ENCODE assay signal across 9 cellular contexts in genomic region chr2:37376421-37377186, GRCh38. TPM values are rescaled to one million over a fixed set of nuclear protein-coding genes. Genes with fewer than 3 reads are reported as not detected.
DNase-seq lines count a peak whose midpoint lies in the region; ATAC-seq, FAIRE-seq and TF ChIP-seq lines count a peak whose summit lies in the region.
"Had no signal": no experiment of that assay in that cellular context is flagged by ENCODE, and none has a peak within 500 bp of the region (broad histone marks: within the 10 kb centered on the region; RNA-seq: fewer than 3 reads in every experiment).

No MANE protein-coding gene starts in this region.

- no peak for TF ChIP-seq CTCF in suprapubic skin (IDR thresholded peaks at IDR 0.05)

- no peak for TF ChIP-seq POLR2A in suprapubic skin (IDR thresholded peaks at IDR 0.05)

- ATAC-seq in GM19455 (IDR thresholded peaks at IDR 0.05; ENCODE audit: unreplicated experiment) (peak; percentile 88), HG03354 (IDR thresholded peaks at IDR 0.05; ENCODE audit: poor library complexity, severe bottlenecking, unreplicated experiment) (peak; percentile 91)

- no peaks in the 10 kb centered on the region for H3K9me3 ChIP-seq in suprapubic skin
- no peaks in the 10 kb centered on the region for H3K9me3 ChIP-seq in small intestine (ENCODE audit: control insufficient read depth, low read depth)

- peak overlapping the region; percentile 24 for H3K4me3 ChIP-seq in suprapubic skin
- H3K4me3 ChIP-seq in small intestine (ENCODE audit: low read depth in 1 of 2, low read length in 2 of 2), result no peak overlapping the region

- DNase-seq in EL, result peak; percentile 94
- peak; percentile 100 for DNase-seq in SK-MEL-5 (ENCODE audit: low read depth, low spot score)
- DNase-seq in fibroblast of the conjunctiva (ENCODE audit: low read depth), result peak; percentile 63
- peak; percentile 83 to 86 for DNase-seq in suprapubic skin (ENCODE audit: low spot score in 2 of 2)
- DNase-seq in small intestine, result no peak
- no peak for DNase-seq in pons (ENCODE audit: low spot score)
- DNase-seq: natural killer cell had no signal

- in situ Hi-C loops in SK-MEL-5 (cut with HindIII; ENCODE audit: low pct_unique_long_range_greater_than_20kb, low sequenced_read_pairs), result no loop called here

- no peak for FAIRE-seq in small intestine (lab: Jason Lieb, UNC)

- H3K4me1 ChIP-seq in suprapubic skin, result peaks cover 31% of the 10 kb centered on the region
- H3K4me1 ChIP-seq in small intestine (ENCODE audit: control insufficient read depth in 2 of 2, insufficient read depth in 1 of 2, low read depth in 1 of 2, low read length in 1 of 2), result no peaks in the 10 kb centered on the region

- no peaks in the 10 kb centered on the region for H3K27me3 ChIP-seq in suprapubic skin
- H3K27me3 ChIP-seq in small intestine (ENCODE audit: control insufficient read depth in 2 of 2, insufficient read depth in 2 of 2, low read length in 2 of 2), result no peaks in the 10 kb centered on the region

- H3K27ac ChIP-seq in suprapubic skin (peak overlapping the region; percentile 84), small intestine (ENCODE audit: low read depth in 1 of 2, low read length in 1 of 2) (peak overlapping the region in 1 of 2 donors; percentile 11)

- TF ChIP-seq EP300 in suprapubic skin (IDR thresholded peaks at IDR 0.05), result no peak

- 25% methylated on average over 9 of the region's 9 CpGs for WGBS in suprapubic skin
- 59 to 69% (median 63%) methylated on average over 9 of the region's 9 CpGs for WGBS in small intestine, 3 donors

- H3K36me3 ChIP-seq in suprapubic skin (no peaks in the 10 kb centered on the region), small intestine (ENCODE audit: control insufficient read depth in 2 of 2, insufficient read depth in 2 of 2, low read length in 2 of 2) (no peaks in the 10 kb centered on the region)

RNA-seq across cellular contexts. Expression of gene QPCT, which starts 32.2 kb away (rescaled TPM):
- total RNA-seq in SK-MEL-5 (2014; rRNA removed; shearing (Covaris generic)), result 2,187 and 2,298 TPM in 2 replicates
- 1,483 and 1,520 TPM in 2 replicates for polyA plus RNA-seq in SK-MEL-5 (2015; cell fraction: cytosol; rRNA removed)
- 229 and 235 TPM in 2 replicates for polyA plus RNA-seq in SK-MEL-5 (2015; cell fraction: nucleus; rRNA removed)
- total RNA-seq in suprapubic skin, result 10 to 100 TPM; 20.7 to 75.5 (median 47.6) TPM
- polyA plus RNA-seq in small intestine, result 1 to 10 TPM in 2 of 3 donors, under 1 TPM in 1; 0.67 to 2.7 (median 1.9) TPM

RNA-seq across cellular contexts. Expression of gene PRKD3, which starts 52.0 kb away (rescaled TPM):
- total RNA-seq in SK-MEL-5 (2014; rRNA removed; shearing (Covaris generic)), result 440 and 449 TPM in 2 replicates
- 173 and 283 TPM in 2 replicates for polyA plus RNA-seq in SK-MEL-5 (2015; cell fraction: cytosol; rRNA removed)
- polyA plus RNA-seq in SK-MEL-5 (2015; cell fraction: nucleus; rRNA removed), result 328 and 374 TPM in 2 replicates
- 10 to 100 TPM; 20.8 to 50.0 (median 34.3) TPM for total RNA-seq in suprapubic skin
- polyA plus RNA-seq in small intestine, result 1 to 10 TPM; 4.3 to 7.9 (median 5.1) TPM

Comparison
In these comparisons a context has a peak if more than half of its experiments do, and no peak if none do; other contexts are left out.
1. DNase-seq: peak in EL (single experiment), SK-MEL-5 (single experiment), fibroblast of the conjunctiva (single experiment) and suprapubic skin (2 of 2); none in small intestine (single experiment) and pons (single experiment).
2. RNA of gene QPCT, which starts 32.2 kb away (total RNA-seq): 2,187 to 2,298 TPM in SK-MEL-5; 20.7 to 75.5 TPM in suprapubic skin; every median in the first group is over 10 times any median in the second.